ENCODE assay signal across 1 cellular context in the genomic region with DNA sequence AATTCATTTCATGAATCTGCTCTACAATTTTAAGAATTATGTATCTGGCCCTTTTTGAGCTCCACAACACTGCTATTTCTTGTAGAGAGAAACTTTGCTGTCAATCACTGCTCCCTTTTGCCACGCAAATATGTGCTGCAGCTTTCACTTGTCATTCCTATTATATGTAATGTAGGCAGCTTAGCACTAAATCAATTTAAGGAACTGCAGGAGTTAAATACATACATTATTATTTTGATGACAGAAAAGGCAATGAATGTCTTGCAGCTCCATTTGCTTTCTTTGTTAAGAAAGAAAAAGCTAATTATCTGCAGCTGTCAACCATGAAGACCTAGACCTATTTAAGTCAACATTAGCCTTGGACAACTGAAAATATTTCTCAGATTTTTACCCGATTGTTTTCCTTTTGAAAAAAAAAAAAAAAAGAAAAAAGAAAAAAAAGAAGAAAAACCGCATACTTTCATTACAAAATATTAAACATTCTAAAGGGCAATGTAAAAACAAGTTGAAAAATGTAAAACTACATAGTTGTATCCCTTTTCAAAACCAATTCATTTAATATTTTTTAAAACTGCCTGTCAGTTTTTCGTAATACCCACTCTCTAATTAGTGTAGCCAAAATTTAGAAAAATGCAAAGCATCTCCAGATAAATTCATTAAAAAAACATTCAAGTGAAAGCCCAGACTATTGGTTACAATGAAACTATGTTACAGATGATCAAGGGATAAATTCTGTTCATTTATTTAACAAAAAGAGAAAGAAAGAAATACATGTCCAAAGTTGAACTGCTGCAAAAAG.
TF ChIP-seq lines count a peak whose summit lies in the region.

No MANE protein-coding gene starts in this region.

TF ChIP-seq in IMR-90, 13 proteins besides CTCF, POLR2A, EP300 and RAD21 (continued from another document):
- TF ChIP-seq FOS (IDR thresholded peaks at IDR 0.05; ENCODE audit: low read depth, low read length) (no peak), BHLHE40 (IDR thresholded peaks at IDR 0.05; ENCODE audit: low read depth, low read length) (no peak), RCOR1 (IDR thresholded peaks at IDR 0.05; ENCODE audit: insufficient replicate concordance, low read length) (no peak)
- TF ChIP-seq, protein P1, sequence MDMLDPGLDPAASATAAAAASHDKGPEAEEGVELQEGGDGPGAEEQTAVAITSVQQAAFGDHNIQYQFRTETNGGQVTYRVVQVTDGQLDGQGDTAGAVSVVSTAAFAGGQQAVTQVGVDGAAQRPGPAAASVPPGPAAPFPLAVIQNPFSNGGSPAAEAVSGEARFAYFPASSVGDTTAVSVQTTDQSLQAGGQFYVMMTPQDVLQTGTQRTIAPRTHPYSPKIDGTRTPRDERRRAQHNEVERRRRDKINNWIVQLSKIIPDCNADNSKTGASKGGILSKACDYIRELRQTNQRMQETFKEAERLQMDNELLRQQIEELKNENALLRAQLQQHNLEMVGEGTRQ (IDR thresholded peaks at IDR 0.05; ENCODE audit: low read depth, low read length) = no peak
